Comparison of ENCODE assay signal across 27 cellular contexts in the genomic region with DNA sequence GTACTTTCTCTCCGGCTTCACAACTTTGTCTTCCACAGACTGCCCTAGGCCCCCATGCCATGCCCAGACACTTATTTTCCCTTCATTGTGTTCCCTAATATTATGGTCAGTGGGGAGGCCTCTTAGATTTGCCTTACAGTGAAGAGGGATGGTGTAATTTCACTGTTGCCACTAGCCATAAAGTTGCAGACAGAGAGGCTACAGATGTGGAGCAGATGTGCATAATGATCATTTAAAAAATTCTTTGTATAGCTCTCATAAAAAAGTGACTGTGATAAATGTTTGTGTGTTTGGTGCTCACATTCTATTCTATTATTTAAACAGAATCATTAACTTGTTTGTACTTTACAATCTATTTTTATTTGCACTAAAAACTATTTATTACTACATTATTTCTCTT.
A peak's percentile ranks its signal among the peaks of the same experiment; 100 is the strongest.
DNase-seq lines count a peak whose midpoint lies in the region; TF ChIP-seq lines count a peak whose summit lies in the region.
"Had no signal": no experiment of that assay in that cellular context is flagged by ENCODE, and none has a peak within 500 bp of the region (broad histone marks: within the 10 kb centered on the region; RNA-seq: fewer than 3 reads in every experiment).

No MANE protein-coding gene starts in this region.

- POLR2A ChIA-PET in BJ (lab: Charles Lee), result no interaction called here

- TF ChIP-seq CTCF in BJ (IDR thresholded peaks at IDR 0.05; ENCODE audit: insufficient read depth, low read depth, low read length), result no peak
- TF ChIP-seq CTCF in HFF-Myc (IDR thresholded peaks at IDR 0.05; ENCODE audit: low read depth, low read length, missing control alignments), result no peak
- no peak for TF ChIP-seq CTCF in fibroblast of mammary gland (conservative IDR thresholded peaks at IDR 0.05; ENCODE audit: control insufficient read depth, insufficient read depth, low read depth, low read length)
- no peak for TF ChIP-seq CTCF in osteoblast (IDR thresholded peaks at IDR 0.05; ENCODE audit: extremely low read depth, low read depth, low read length)
- no peak for TF ChIP-seq CTCF in vagina (IDR thresholded peaks at IDR 0.05)
- TF ChIP-seq CTCF in GM20000 (IDR thresholded peaks at IDR 0.05; ENCODE audit: extremely low read depth, missing control alignments), result no peak

- no peaks in the 10 kb centered on the region for H3K27me3 ChIP-seq in BJ (ENCODE audit: control insufficient read depth, insufficient read depth, low read length)
- no peaks in the 10 kb centered on the region for H3K27me3 ChIP-seq in osteoblast (ENCODE audit: insufficient read depth, low read length)
- no peaks in the 10 kb centered on the region for H3K27me3 ChIP-seq in vagina
- H3K27me3 ChIP-seq: BLaER1, MG63, SJCRH30 had no signal

- no peak overlapping the region for H3K4me2 ChIP-seq in osteoblast (ENCODE audit: insufficient read depth, low read length)
- H3K4me2 ChIP-seq: A549, BLaER1 had no signal

- H3K9me3 ChIP-seq in osteoblast (ENCODE audit: low read depth, low read length) (no peaks in the 10 kb centered on the region), vagina (no peaks in the 10 kb centered on the region)
- H3K9me3 ChIP-seq: A549, BLaER1, HAP-1, MG63, SJCRH30 had no signal

- H3K4me1 ChIP-seq in osteoblast (ENCODE audit: insufficient read depth, low read length) (peaks cover 72% of the 10 kb centered on the region), vagina (no peaks in the 10 kb centered on the region)
- H3K4me1 ChIP-seq: HAP-1, SJCRH30 had no signal

- H3K27ac ChIP-seq in osteoblast (ENCODE audit: low read depth, low read length) (peak overlapping the region; percentile 88), vagina (no peak overlapping the region)
- H3K27ac ChIP-seq: BLaER1, SJCRH30 had no signal

- CTCF ChIA-PET in BJ (lab: Yijun Ruan, JAX), result no interaction called here

- no peak overlapping the region for H2AFZ ChIP-seq in osteoblast (ENCODE audit: low read length)

- no peaks in the 10 kb centered on the region for H3K79me2 ChIP-seq in osteoblast (ENCODE audit: insufficient read depth, low read length)

- peak; percentile 59 for DNase-seq in BJ (ENCODE audit: low read depth)
- DNase-seq in HFF-Myc (ENCODE audit: extremely low read depth, low read depth), result peak; percentile 36
- DNase-seq in fibroblast of mammary gland (ENCODE audit: low read depth), result peak; percentile 57
- DNase-seq in osteoblast (ENCODE audit: insufficient read length, low spot score, missing footprints), result no peak
- DNase-seq in activated CD4-positive, alpha-beta T cell treated with anti-CD3 and anti-CD28 coated beads for 4 hours, result no peak
- DNase-seq in vagina (ENCODE audit: extremely low spot score in 2 of 2), result no peak
- DNase-seq in GM20000 (ENCODE audit: low spot score), result no peak
- DNase-seq in middle frontal gyrus (ENCODE audit: extremely low spot score, low spot score), result no peak
- DNase-seq: CD4-positive, CD25-positive, alpha-beta regulatory T cell; DMS153; DND-41; GOT3; IMR-90; KG1; MG63; NCI-H1105 treated with DMSO at 0.1 percent for 48 hours; NCI-H146; NCI-H1930; NCI-H446; NCI-H524 treated with DMSO at 0.1 percent for 48 hours; NCI-H774; NK-92 treated with Interleukin-12 subunit alpha and Interleukin-12 subunit beta, amount 100 ng/mL, for 24 hours; PC-3; SJCRH30 had no signal

- H4K20me1 ChIP-seq in osteoblast (ENCODE audit: insufficient read depth, low read length), result no peaks in the 10 kb centered on the region
- H4K20me1 ChIP-seq: BLaER1 had no signal

- no peak for TF ChIP-seq POLR2A in vagina (IDR thresholded peaks at IDR 0.05)

- H3K36me3 ChIP-seq in BJ (ENCODE audit: control insufficient read depth, insufficient read depth, low read length) (no peaks in the 10 kb centered on the region), osteoblast (ENCODE audit: insufficient read depth, low read length) (no peaks in the 10 kb centered on the region), vagina (no peaks in the 10 kb centered on the region)
- H3K36me3 ChIP-seq: BLaER1, HAP-1, MG63, SJCRH30 had no signal

- H3K4me3 ChIP-seq in BJ (ENCODE audit: low read depth, low read length), result no peak overlapping the region
- H3K4me3 ChIP-seq in HFF-Myc (replicated peaks; ENCODE audit: low read depth, low read length), result no peak overlapping the region
- no peak overlapping the region for H3K4me3 ChIP-seq in fibroblast of mammary gland (ENCODE audit: control insufficient read depth, low read depth, low read length)
- no peak overlapping the region for H3K4me3 ChIP-seq in osteoblast (ENCODE audit: insufficient read depth, low read length)
- H3K4me3 ChIP-seq in vagina, result no peak overlapping the region
- H3K4me3 ChIP-seq: A549, BLaER1, HAP-1, MG63, SJCRH30 had no signal

- intact Hi-C loops in vagina (cut with DNase I), result no loop called here

Comparison
In these comparisons a context has a peak if more than half of its experiments do, and no peak if none do; other contexts are left out.
1. DNase-seq: peak in BJ (single experiment), HFF-Myc (single experiment) and fibroblast of mammary gland (single experiment); none in osteoblast (single experiment), activated CD4-positive, alpha-beta T cell treated with anti-CD3 and anti-CD28 coated beads for 4 hours (0 of 2), vagina (0 of 2), GM20000 (single experiment) and middle frontal gyrus (single experiment).